ENCODE assay signal across 13 cellular contexts in the genomic region with DNA sequence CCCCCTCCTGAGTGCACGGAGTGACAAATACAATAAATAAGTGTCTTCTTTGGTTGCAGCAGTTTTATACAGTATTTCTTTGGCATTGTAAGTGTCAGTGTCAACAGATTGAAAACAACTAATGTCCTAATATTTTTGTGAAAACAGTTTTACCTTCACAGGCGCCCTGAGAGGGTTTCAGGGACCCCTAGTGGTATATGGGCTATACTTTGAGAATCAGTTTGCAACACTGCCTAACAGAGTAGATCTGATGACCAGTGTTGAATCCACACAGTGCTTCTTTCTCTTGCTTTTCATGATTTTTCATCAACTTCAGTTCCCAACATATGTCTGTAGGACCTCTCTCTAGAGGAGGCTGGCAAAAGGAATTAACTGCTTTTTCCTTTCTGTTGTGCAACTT.
DNase-seq lines count a peak whose midpoint lies in the region; ATAC-seq, FAIRE-seq and TF ChIP-seq lines count a peak whose summit lies in the region.
"Had no signal": no experiment of that assay in that cellular context is flagged by ENCODE, and none has a peak within 500 bp of the region (broad histone marks: within the 10 kb centered on the region; RNA-seq: fewer than 3 reads in every experiment).

No MANE protein-coding gene starts in this region.

- BruUV-seq in GM12878 (replicated peaks; lab: Mats Ljungman, UMichigan) = no TSS peak

- H2AFZ ChIP-seq in GM12878 (ENCODE audit: control insufficient read depth, low read depth, low read length) = no peak overlapping the region

- ATAC-seq in GM12878 = peak; percentile 73

- RAD21 ChIA-PET in GM12878 (lab: Charles Lee; ENCODE audit: unreplicated experiment) = interaction anchor here (0.7 to 3.0 kb wide), 7 partner anchors 10 to 220 kb away, joined by 3 to 10 read pairs (median 3); partner anchors contain the start of gene FMNL2

- 60% methylated on average over 2 of the region's 2 CpGs for WGBS in GM12878 (ENCODE audit: insufficient coverage, insufficient replicate concordance, low lambda C conversion rate, missing lambda C conversion rate)
- 89% methylated on average over 2 of the region's 2 CpGs for WGBS in liver

- SMC1A ChIA-PET in GM12878 (lab: Charles Lee; ENCODE audit: uncharacterized antibody, unreplicated experiment) = interaction anchor here (0.9 to 3.5 kb wide), 15 partner anchors 8 to 379 kb away, joined by 3 to 13 read pairs (median 5); partner anchors contain the start of gene STAM2

- H3K27ac ChIP-seq in GM12878 (ENCODE audit: control insufficient read depth, insufficient read depth) = no peak overlapping the region
- H3K27ac ChIP-seq in liver (ENCODE audit: low read depth in 1 of 2, low read length in 2 of 2) = no peak overlapping the region
- H3K27ac ChIP-seq: SK-N-MC had no signal

- intact Hi-C loops in GM12878 (cut with micrococcal nuclease; ENCODE audit: unreplicated experiment) = loop anchor here (5.0 kb wide), 1 partner anchor 72 kb away; no protein-coding TSS in a partner anchor

- H4K20me1 ChIP-seq in GM12878 (ENCODE audit: control insufficient read depth, insufficient read depth) = no peaks in the 10 kb centered on the region

- no peaks in the 10 kb centered on the region for H3K4me1 ChIP-seq in GM12878 (ENCODE audit: control insufficient read depth, insufficient read depth, low read length)
- H3K4me1 ChIP-seq in liver (ENCODE audit: control insufficient read depth in 4 of 4, insufficient read depth in 4 of 4, low read length in 3 of 4) = no peaks in the 10 kb centered on the region

- no peak for FAIRE-seq in GM12878 (lab: Jason Lieb, UNC)

- 0 out of 2 replicates have a peak, but pooled peaks have one; percentile 15 for TF ChIP-seq CTCF in AG10803 (conservative IDR thresholded peaks at IDR 0.05; ENCODE audit: low read length)
- TF ChIP-seq CTCF in GM12878 (IDR thresholded peaks at IDR 0.05 in 2 of 3, conservative IDR thresholded peaks at IDR 0.05 in 1 of 3; ENCODE audit: control insufficient read depth in 2 of 3, extremely low read depth in 1 of 3, insufficient read depth in 1 of 3, low read depth in 3 of 3, low read length in 3 of 3) = peak in 2 of 3 experiments; percentile 14 to 18; a peak in 1 of 6 replicates
- TF ChIP-seq CTCF in liver (IDR thresholded peaks at IDR 0.05; ENCODE audit: low read depth, low read length, missing input control) = no peak

- H3K9ac ChIP-seq in GM12878 (ENCODE audit: control insufficient read depth, insufficient read depth, low read length) = no peak overlapping the region
- no peak overlapping the region for H3K9ac ChIP-seq in liver (ENCODE audit: low read depth in 1 of 2, low read length in 2 of 2)

- H3K36me3 ChIP-seq in GM12878 (ENCODE audit: control insufficient read depth in 2 of 2, insufficient read depth in 2 of 2, low read length in 1 of 2) = no peaks in the 10 kb centered on the region
- H3K36me3 ChIP-seq in liver (ENCODE audit: control insufficient read depth in 4 of 4, insufficient read depth in 3 of 4, low read depth in 1 of 4, low read length in 3 of 4) = no peaks in the 10 kb centered on the region

- TF ChIP-seq RAD21 in GM12878 (IDR thresholded peaks at IDR 0.05; ENCODE audit: insufficient read depth, low read depth, low read length) = peak; percentile 23
- TF ChIP-seq RAD21 in liver (IDR thresholded peaks at IDR 0.05) = peak; percentile 36 to 41

- no peaks in the 10 kb centered on the region for H3K27me3 ChIP-seq in GM12878 (replicated peaks in 1 of 2; ENCODE audit: control insufficient read depth in 2 of 2, insufficient read depth in 2 of 2, low read length in 1 of 2)
- H3K27me3 ChIP-seq in liver (ENCODE audit: control insufficient read depth in 4 of 4, insufficient read depth in 4 of 4, low read length in 3 of 4) = no peaks in the 10 kb centered on the region

- TF ChIP-seq EP300 in GM12878 (IDR thresholded peaks at IDR 0.05; ENCODE audit: borderline replicate concordance in 1 of 2, control insufficient read depth in 1 of 2, low read depth in 2 of 2, low read length in 2 of 2) = no peak

- H3K9me3 ChIP-seq in GM12878 (replicated peaks; ENCODE audit: control insufficient read depth, insufficient read depth, low read length) (no peaks in the 10 kb centered on the region), liver (ENCODE audit: control insufficient read depth in 4 of 4, low read length in 3 of 4) (no peaks in the 10 kb centered on the region)

- H3K4me2 ChIP-seq in GM12878 (ENCODE audit: control insufficient read depth, insufficient read depth) = no peak overlapping the region

- POLR2A ChIA-PET in GM12878 (lab: Charles Lee) = no interaction called here

- no peak for TF ChIP-seq POLR2A in GM12878 (IDR thresholded peaks at IDR 0.05; ENCODE audit: low read depth, low read length)

- CTCF ChIA-PET in GM12878 (lab: Yijun Ruan, JAX) = interaction anchor here (0.6 to 2.5 kb wide), 15 partner anchors 10 to 518 kb away, joined by 3 to 12 read pairs (median 3); partner anchors contain the start of gene STAM2

- H3K4me3 ChIP-seq in AG10803 (ENCODE audit: low read length) (no peak overlapping the region), GM12878 (no peak overlapping the region), liver (ENCODE audit: low read depth in 1 of 3, low read length in 3 of 3) (no peak overlapping the region)
- H3K4me3 ChIP-seq: SK-N-MC had no signal

- H3K79me2 ChIP-seq in GM12878 (ENCODE audit: control insufficient read depth, insufficient read depth, low read length) = no peaks in the 10 kb centered on the region

- in situ Hi-C loops in GM12878 (cut with MboI) = no loop called here

- DNase-seq in AG10803 (ENCODE audit: low read depth) = no peak
- peak; percentile 23 for DNase-seq in HuH-7 (ENCODE audit: low spot score)
- no peak for DNase-seq in GM12878 (ENCODE audit: low read depth, low spot score)
- no peak for DNase-seq in cerebellar nuclear complex (lab: John Stamatoyannopoulos, UW)
- DNase-seq in stimulated activated CD4-positive, alpha-beta T cell treated with anti-CD3 and anti-CD28 coated beads, Interleukin-4, amount 100 ng/mL, for 4 hours = no peak
- no peak for DNase-seq in activated T-cell treated with anti-CD3 and anti-CD28 coated beads, Interleukin-2, amount 50 U/mL, for 48 hours
- no peak for DNase-seq in HuH-7.5 (ENCODE audit: low spot score)
- DNase-seq: activated effector memory CD4-positive, alpha-beta T cell treated with anti-CD3 and anti-CD28 coated beads, Interleukin-2, amount 50 U/mL, for 16 hours; cortex of kidney; NCI-H524 treated with DMSO at 0.1 percent for 48 hours; retina had no signal

TF ChIP-seq in GM12878, 131 proteins besides CTCF, POLR2A, EP300 and RAD21:
- TF ChIP-seq FOXK2 (IDR thresholded peaks at IDR 0.05) (no peak), SMC3 (IDR thresholded peaks at IDR 0.05; ENCODE audit: borderline replicate concordance, low read length) (peak; percentile 38; the same call in 1 of the 2 replicates)

TF ChIP-seq in liver, 16 proteins besides CTCF, POLR2A, EP300 and RAD21 (continues in another document):
- TF ChIP-seq HNF4A (conservative IDR thresholded peaks at IDR 0.05) (no peak), NR2F2 (IDR thresholded peaks at IDR 0.05) (no peak), TAF1 (conservative IDR thresholded peaks at IDR 0.05) (no peak), ZBTB33 (IDR thresholded peaks at IDR 0.05) (no peak), FOXA2 (IDR thresholded peaks at IDR 0.05) (no peak), EGR1 (IDR thresholded peaks at IDR 0.05; ENCODE audit: low read depth in 2 of 2) (no peak), SP1 (IDR thresholded peaks at IDR 0.05) (no peak), REST (IDR thresholded peaks at IDR 0.05) (no peak), YY1 (IDR thresholded peaks at IDR 0.05) (no peak), JUND (IDR thresholded peaks at IDR 0.05) (no peak), RXRA (IDR thresholded peaks at IDR 0.05) (no peak), GABPA (IDR thresholded peaks at IDR 0.05 in 1 of 2, conservative IDR thresholded peaks at IDR 0.05 in 1 of 2) (no peak), FOXA1 (IDR thresholded peaks at IDR 0.05) (no peak)
